In the genomic region with DNA sequence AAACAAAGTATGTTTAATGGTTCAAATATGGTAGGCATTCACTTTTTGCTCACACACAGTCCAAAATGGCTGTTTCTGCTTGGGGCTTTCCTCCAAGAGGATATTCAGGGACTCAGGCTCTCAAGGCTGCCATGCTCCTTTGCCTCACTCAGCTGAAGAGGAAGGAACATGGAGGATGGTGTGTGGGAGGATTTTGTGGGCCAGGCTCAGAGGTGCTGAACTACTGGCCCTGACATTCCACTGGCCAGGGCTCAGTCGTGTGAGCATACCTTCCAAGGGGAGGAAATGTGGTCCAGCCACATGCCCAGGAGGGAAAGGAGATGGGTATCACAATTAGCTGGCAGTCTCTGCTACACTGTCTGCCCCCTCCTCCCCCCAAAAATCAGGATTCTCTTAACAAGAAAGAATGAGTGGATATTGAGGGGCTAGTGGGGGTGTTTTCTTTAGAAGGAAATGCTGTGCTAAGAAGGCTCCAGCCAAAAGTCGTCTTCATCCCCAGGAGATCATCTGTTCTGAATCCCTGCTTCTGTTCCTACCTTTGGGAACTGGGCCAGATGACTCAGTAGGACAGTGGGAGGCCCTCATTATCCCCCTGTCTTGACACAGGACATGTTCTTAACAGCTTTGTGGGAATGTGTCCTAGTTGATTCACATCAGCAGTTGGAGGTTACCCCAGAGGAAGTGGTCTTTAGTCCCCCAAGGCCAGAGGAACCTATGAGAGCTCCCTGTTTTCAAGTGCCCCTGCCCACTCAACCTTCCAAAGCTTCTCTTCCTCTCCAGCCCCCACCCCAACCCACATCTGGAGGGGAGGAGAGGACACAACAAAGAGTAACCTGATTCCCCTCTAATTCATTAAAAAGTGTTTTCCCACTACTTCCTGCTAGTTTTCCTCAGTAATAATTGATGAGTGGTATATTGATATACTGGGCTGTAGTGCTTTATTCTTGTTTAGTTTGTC, we compare ENCODE assay signal across 12 cellular contexts. TPM values are rescaled to one million over a fixed set of nuclear protein-coding genes. Genes with fewer than 3 reads are reported as not detected.
A peak's percentile ranks its signal among the peaks of the same experiment; 100 is the strongest.
DNase-seq lines count a peak whose midpoint lies in the region; ATAC-seq and TF ChIP-seq lines count a peak whose summit lies in the region.
"Had no signal": no experiment of that assay in that cellular context is flagged by ENCODE, and none has a peak within 500 bp of the region (broad histone marks: within the 10 kb centered on the region; RNA-seq: fewer than 3 reads in every experiment).

No MANE protein-coding gene starts in this region.

- H3K9me3 Mint-ChIP-seq in CD4-positive, alpha-beta T cell: no peaks in the 10 kb centered on the region
- H3K9me3 Mint-ChIP-seq: activated T-cell treated with anti-CD3 and anti-CD28 coated beads, Interleukin-2, amount 50 U/mL, for 24 hours had no signal

- no peak overlapping the region for H3K18ac ChIP-seq in mesendoderm (ENCODE audit: low read length)

- no peak overlapping the region for H3K4ac ChIP-seq in mesendoderm (ENCODE audit: low read depth, low read length)

- no peaks in the 10 kb centered on the region for H3K27me3 ChIP-seq in CD4-positive, alpha-beta T cell (ENCODE audit: control insufficient read depth, insufficient read depth, low read length)
- H3K27me3 ChIP-seq in mesendoderm (ENCODE audit: insufficient read depth, low read length, poor library complexity): no peaks in the 10 kb centered on the region

- no peak overlapping the region for H4K8ac ChIP-seq in mesendoderm (ENCODE audit: low read depth, low read length)

- no peak overlapping the region for H2BK120ac ChIP-seq in mesendoderm (ENCODE audit: low read depth, low read length)

- no peak overlapping the region for H3K23ac ChIP-seq in mesendoderm (ENCODE audit: low read length)

- WGBS in mesendoderm (ENCODE audit: extremely low coverage, insufficient coverage, low lambda C conversion rate): no CpG with 5 or more reads among the region's 2 CpGs

- peaks cover 28% of the 10 kb centered on the region for H3K36me3 Mint-ChIP-seq in CD4-positive, alpha-beta T cell (ENCODE audit: low read depth)

- no peak overlapping the region for H2BK5ac ChIP-seq in mesendoderm (ENCODE audit: low read length)

- no peak overlapping the region for H2BK15ac ChIP-seq in mesendoderm (replicated peaks; ENCODE audit: low read depth)

- no peak overlapping the region for H3K56ac ChIP-seq in mesendoderm (ENCODE audit: low read length)

- no peaks in the 10 kb centered on the region for H3K27me3 Mint-ChIP-seq in CD4-positive, alpha-beta T cell
- H3K27me3 Mint-ChIP-seq: activated T-cell treated with anti-CD3 and anti-CD28 coated beads, Interleukin-2, amount 50 U/mL, for 24 hours had no signal

- H3K9ac ChIP-seq in mesendoderm (ENCODE audit: low read length): no peak overlapping the region

- H3K4me2 ChIP-seq in mesendoderm (ENCODE audit: low read length): no peak overlapping the region

- ATAC-seq in CD4-positive, alpha-beta T cell (ENCODE audit: poor library complexity): no peak
- no peak for ATAC-seq in HG03108 (IDR thresholded peaks at IDR 0.05; ENCODE audit: unreplicated experiment)
- ATAC-seq in HG03439 (IDR thresholded peaks at IDR 0.05; ENCODE audit: unreplicated experiment): no peak

- H3K4me1 ChIP-seq in mesendoderm (ENCODE audit: control insufficient read depth, low read depth, low read length): peaks cover 17% of the 10 kb centered on the region

- no peak overlapping the region for H4K5ac ChIP-seq in mesendoderm (ENCODE audit: low read length)

- peaks cover 84% of the 10 kb centered on the region for H3K4me1 Mint-ChIP-seq in CD4-positive, alpha-beta T cell (ENCODE audit: low read depth)

- no peaks in the 10 kb centered on the region for H3K36me3 ChIP-seq in mesendoderm (ENCODE audit: control insufficient read depth, insufficient read depth, low read length)

- H3K79me1 ChIP-seq in mesendoderm (ENCODE audit: low read length): peaks cover 14% of the 10 kb centered on the region

- no peak for DNase-seq in CD4-positive, alpha-beta T cell
- peak; percentile 60 for DNase-seq in HFF-Myc (ENCODE audit: extremely low read depth, low read depth)
- peak; percentile 67 for DNase-seq in amniotic epithelial cell (ENCODE audit: low read depth)
- peak; percentile 32 for DNase-seq in mesendoderm
- no peak for DNase-seq in effector CD4-positive, alpha-beta T cell
- DNase-seq in HT-29 (ENCODE audit: low spot score): no peak
- DNase-seq: activated T-cell treated with anti-CD3 and anti-CD28 coated beads, Interleukin-2, amount 50 U/mL, for 24 hours; midbrain; MV-4-11 had no signal

- CTCF ChIA-PET in CD4-positive, alpha-beta T cell (lab: Charles Lee): interaction anchor here (1.6 kb wide), 1 partner anchor 9 kb away, joined by 9 read pairs; a partner anchor contains a TSS

- no peaks in the 10 kb centered on the region for H3K79me2 ChIP-seq in mesendoderm (ENCODE audit: control insufficient read depth, insufficient read depth, low read length)

- intact Hi-C loops in CD4-positive, alpha-beta T cell (cut with DNase I, micrococcal nuclease): loop anchor here in 1 of 2 experiments (10.0 kb wide), 1 partner anchor 1754 kb away; no protein-coding TSS in a partner anchor

- H3K27ac ChIP-seq in CD4-positive, alpha-beta T cell (ENCODE audit: low read depth, low read length): no peak overlapping the region
- H3K27ac ChIP-seq in mesendoderm (ENCODE audit: low read depth, low read length): no peak overlapping the region
- H3K27ac ChIP-seq: VCaP had no signal

- no peak overlapping the region for H3K4me3 Mint-ChIP-seq in CD4-positive, alpha-beta T cell
- H3K4me3 Mint-ChIP-seq: activated T-cell treated with anti-CD3 and anti-CD28 coated beads, Interleukin-2, amount 50 U/mL, for 24 hours had no signal

- H3K4me3 ChIP-seq in HFF-Myc (replicated peaks; ENCODE audit: low read depth, low read length) (no peak overlapping the region), mesendoderm (ENCODE audit: low read length) (no peak overlapping the region)

- peak overlapping the region; percentile 91 for H3K27ac Mint-ChIP-seq in CD4-positive, alpha-beta T cell
- H3K27ac Mint-ChIP-seq: activated T-cell treated with anti-CD3 and anti-CD28 coated beads, Interleukin-2, amount 50 U/mL, for 24 hours had no signal

- POLR2A ChIA-PET in CD4-positive, alpha-beta T cell (lab: Charles Lee): interaction anchor here (2.3 to 15.6 kb wide), 2 partner anchors 9 to 26 kb away, joined by 19 to 320 read pairs; a partner anchor contains a TSS

- H2AK5ac ChIP-seq in mesendoderm (ENCODE audit: low read length): no peak overlapping the region

- no peak for TF ChIP-seq CTCF in CD4-positive, alpha-beta T cell (IDR thresholded peaks at IDR 0.05)
- TF ChIP-seq CTCF in HFF-Myc (IDR thresholded peaks at IDR 0.05; ENCODE audit: low read depth, low read length, missing control alignments): no peak

- H3K9me3 ChIP-seq in CD4-positive, alpha-beta T cell (ENCODE audit: control insufficient read depth, low read length): no peaks in the 10 kb centered on the region

RNA-seq across cellular contexts. Expression of a gene that starts 8.9 kb away (rescaled TPM):
- total RNA-seq in CD4-positive, alpha-beta T cell: 10 to 100 TPM; 21.2 to 22.6 TPM
- 28.8 TPM for polyA plus RNA-seq in mesendoderm (2013, experiment 1 of 2)
- 30.6 TPM for polyA plus RNA-seq in mesendoderm (2013, experiment 2 of 2)
- total RNA-seq in HT-29 (2014; rRNA removed; shearing (Covaris generic)): 6.2 and 9.7 TPM in 2 replicates

Comparison
In these comparisons a context has a peak if more than half of its experiments do, and no peak if none do; other contexts are left out.
1. DNase-seq: peak in HFF-Myc (single experiment), amniotic epithelial cell (single experiment) and mesendoderm (single experiment); none in CD4-positive, alpha-beta T cell (0 of 10), effector CD4-positive, alpha-beta T cell (single experiment) and HT-29 (single experiment).